ENCODE assay signal across 8 cellular contexts in the genomic region with DNA sequence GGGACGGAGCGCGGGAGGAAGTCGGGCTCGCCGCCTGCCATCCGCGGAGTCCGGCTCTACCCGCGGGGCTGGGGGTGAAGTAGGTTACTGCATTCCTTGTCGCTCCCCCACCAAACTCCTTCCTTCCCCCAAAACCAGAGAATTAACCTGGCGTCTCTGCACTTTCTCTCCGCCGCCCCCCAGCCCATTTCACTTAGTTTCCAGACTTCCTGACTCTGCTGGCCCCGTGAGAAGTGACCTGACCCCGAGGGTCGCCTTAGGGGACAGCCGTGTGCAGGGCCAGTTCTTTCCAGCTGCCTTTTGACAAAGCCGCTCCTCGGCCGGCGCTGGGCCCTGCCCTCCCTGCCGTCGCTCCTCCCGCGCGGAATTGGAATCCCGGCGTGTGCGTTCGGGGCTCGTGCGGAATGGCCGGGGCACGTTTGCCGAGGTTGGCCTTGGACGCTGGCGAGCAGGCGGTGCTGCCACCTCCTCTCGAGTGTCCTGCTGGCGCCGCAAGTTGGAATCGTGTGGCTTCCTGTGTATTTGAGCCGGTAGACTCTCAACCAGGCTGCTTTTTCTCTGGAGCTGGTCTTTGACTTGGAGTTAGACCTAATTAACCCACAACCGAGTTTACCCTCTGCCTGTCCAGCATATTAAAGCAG. TPM values are rescaled to one million over a fixed set of nuclear protein-coding genes. Genes with fewer than 3 reads are reported as not detected.
DNase-seq lines count a peak whose midpoint lies in the region; ATAC-seq and TF ChIP-seq lines count a peak whose summit lies in the region.

No MANE protein-coding gene starts in this region.

- no peaks in the 10 kb centered on the region for H4K20me1 ChIP-seq in OCI-LY3 (ENCODE audit: insufficient read depth, low read length)

- H3K27ac Mint-ChIP-seq in progenitor cell of endocrine pancreas = peak overlapping the region; percentile 97

- DNase-seq in 8988T (peak; percentile 43), GDM1 (lab: John Stamatoyannopoulos, UW) (peak; percentile 12), right cardiac atrium (peak; percentile 64 to 85 (median 83)), progenitor cell of endocrine pancreas (ENCODE audit: low spot score, unreplicated experiment) (peak; percentile 63), OCI-M2 (lab: John Stamatoyannopoulos, UW; ENCODE audit: unreplicated experiment) (no peak)

- H3K9me3 Mint-ChIP-seq in progenitor cell of endocrine pancreas (ENCODE audit: low read depth) = peaks cover 5% of the 10 kb centered on the region

- H2AFZ ChIP-seq in OCI-LY3 (ENCODE audit: low read depth, low read length) = peak overlapping the region; percentile 66; the same call in 1 of the 2 replicates

- peaks cover 17% of the 10 kb centered on the region for H3K36me3 Mint-ChIP-seq in progenitor cell of endocrine pancreas (ENCODE audit: insufficient read depth)

- peaks cover 8% of the 10 kb centered on the region for H3K27me3 Mint-ChIP-seq in progenitor cell of endocrine pancreas

- H3K27ac ChIP-seq in OCI-LY3 (ENCODE audit: low read length) (no peak overlapping the region), angular gyrus (ENCODE audit: low read depth, low read length) (peak overlapping the region; percentile 52), right cardiac atrium (ENCODE audit: low read length) (peak overlapping the region; percentile 78)

- peak overlapping the region; percentile 89 for H3K9ac ChIP-seq in OCI-LY3 (ENCODE audit: low read length)

- H3K27me3 ChIP-seq in OCI-LY3 (ENCODE audit: low read depth, low read length) = no peaks in the 10 kb centered on the region
- H3K27me3 ChIP-seq in right cardiac atrium (ENCODE audit: control insufficient read depth, insufficient read depth) = no peaks in the 10 kb centered on the region

- peak; percentile 25 for ATAC-seq in HG03045 (IDR thresholded peaks at IDR 0.05; ENCODE audit: unreplicated experiment)
- peak; percentile 67 to 68 for ATAC-seq in right cardiac atrium

- peaks cover 42% of the 10 kb centered on the region for H3K4me1 Mint-ChIP-seq in progenitor cell of endocrine pancreas (ENCODE audit: low read depth)

- H3K4me3 ChIP-seq in OCI-LY3 (ENCODE audit: low read length) (peak overlapping the region; percentile 98), right cardiac atrium (ENCODE audit: low read length) (peak overlapping the region; percentile 71)

- peak overlapping the region; percentile 84 for H3K4me2 ChIP-seq in OCI-LY3 (ENCODE audit: low read length)

- intact Hi-C loops in right cardiac atrium (cut with DNase I) = loop anchor here in 1 of 4 donors (5.0 kb wide), 1 partner anchor 64 kb away; no protein-coding TSS in a partner anchor

- no peaks in the 10 kb centered on the region for H3K36me3 ChIP-seq in OCI-LY3 (replicated peaks; ENCODE audit: low read depth, low read length)

- H3K4me1 ChIP-seq in OCI-LY3 (ENCODE audit: low read length) (peaks cover 23% of the 10 kb centered on the region), right cardiac atrium (ENCODE audit: control insufficient read depth, insufficient read depth, low read length) (no peaks in the 10 kb centered on the region)

- under 1% methylated on average over 46 of the region's 46 CpGs for WGBS in right cardiac atrium

- peak overlapping the region; percentile 91 for H3K4me3 Mint-ChIP-seq in progenitor cell of endocrine pancreas (ENCODE audit: low read depth)

- H3K79me2 ChIP-seq in OCI-LY3 (ENCODE audit: low read length) = no peaks in the 10 kb centered on the region

- TF ChIP-seq CTCF in OCI-LY3 (IDR thresholded peaks at IDR 0.05; ENCODE audit: low read depth, low read length) (no peak), progenitor cell of endocrine pancreas (IDR thresholded peaks at IDR 0.05; ENCODE audit: unreplicated experiment) (no peak)

- H3K9me3 ChIP-seq in OCI-LY3 (ENCODE audit: insufficient read depth, low read length) (no peaks in the 10 kb centered on the region), right cardiac atrium (ENCODE audit: control insufficient read depth, low read length) (no peaks in the 10 kb centered on the region)

RNA-seq across cellular contexts. Expression of a gene that starts 0.7 kb away (rescaled TPM):
- total RNA-seq in right cardiac atrium (1 to 10 TPM; 3.2 to 5.7 (median 4.1) TPM), progenitor cell of endocrine pancreas (36.1 and 37.4 TPM in 2 replicates)
- 3.8 TPM for polyA plus RNA-seq in right cardiac atrium

RNA-seq across cellular contexts. Expression of a gene that starts 57.4 kb away (rescaled TPM):
- total RNA-seq in right cardiac atrium (under 1 TPM; 0.03 to 0.14 (median 0.09) TPM), progenitor cell of endocrine pancreas (0.14 and 0.22 TPM in 2 replicates)
- 0.02 TPM for polyA plus RNA-seq in right cardiac atrium
